Comparison of ENCODE assay signal across 14 cellular contexts in the genomic region with DNA sequence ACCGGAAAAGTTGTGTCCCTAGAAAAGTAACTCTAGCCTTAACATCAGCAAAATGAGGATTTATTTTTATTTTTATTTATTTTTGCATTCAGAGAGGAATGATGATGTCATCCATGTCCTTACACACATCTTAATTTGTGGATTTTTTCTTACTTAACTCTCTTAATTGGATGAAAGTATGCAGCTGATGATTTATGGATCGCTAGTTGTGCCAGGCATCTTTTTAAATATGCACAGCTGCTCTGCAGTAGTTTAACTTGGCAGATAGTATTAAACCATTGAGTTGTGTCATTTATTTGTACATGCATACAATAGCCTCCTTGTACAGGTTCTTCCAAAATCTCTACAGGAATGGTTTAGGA. TPM values are rescaled to one million over a fixed set of nuclear protein-coding genes. Genes with fewer than 3 reads are reported as not detected.
DNase-seq lines count a peak whose midpoint lies in the region; ATAC-seq and TF ChIP-seq lines count a peak whose summit lies in the region.
"Had no signal": no experiment of that assay in that cellular context is flagged by ENCODE, and none has a peak within 500 bp of the region (broad histone marks: within the 10 kb centered on the region; RNA-seq: fewer than 3 reads in every experiment).

No MANE protein-coding gene starts in this region.

- BruUV-seq in IMR-90 (replicated peaks; lab: Mats Ljungman, UMichigan) = no TSS peak

- peaks cover 3% of the 10 kb centered on the region; the same call in 1 of the 2 replicates for H3K9me1 ChIP-seq in IMR-90 (ENCODE audit: insufficient read depth, low read length)

- H4K8ac ChIP-seq in IMR-90 (ENCODE audit: low read depth in 2 of 2, low read length in 2 of 2) = no peak overlapping the region

- no peak for TF ChIP-seq POLR2A in IMR-90 (IDR thresholded peaks at IDR 0.05; ENCODE audit: low read depth, low read length)

- H4K20me1 ChIP-seq in IMR-90 (ENCODE audit: insufficient read depth, low read length) = no peaks in the 10 kb centered on the region

- H2BK5ac ChIP-seq in IMR-90 (ENCODE audit: low read depth, low read length, poor library complexity, severe bottlenecking) = no peak overlapping the region

- H3K4me1 Mint-ChIP-seq in activated T-cell treated with anti-CD3 and anti-CD28 coated beads, Interleukin-2, amount 50 U/mL, for 24 hours (ENCODE audit: low read depth) = peaks cover 9% of the 10 kb centered on the region

- no CpG with 5 or more reads among the region's 2 CpGs for WGBS in IMR-90 (ENCODE audit: extremely low coverage in 2 of 2, insufficient read length in 1 of 2), 2 experiments

- H3K4me3 Mint-ChIP-seq in activated T-cell treated with anti-CD3 and anti-CD28 coated beads, Interleukin-2, amount 50 U/mL, for 24 hours = no peak overlapping the region
- H3K4me3 Mint-ChIP-seq: activated naive CD8-positive, alpha-beta T cell; T-helper 2 cell treated with Interferon-gamma antibody and Interleukin-4, amounts not matched to agents 5 μg/mL and 100 μg/mL, for 36 hours had no signal

- TF ChIP-seq CTCF in IMR-90 (conservative IDR thresholded peaks at IDR 0.05; ENCODE audit: low read depth, low read length) (no peak), foreskin fibroblast (IDR thresholded peaks at IDR 0.05; ENCODE audit: low read depth, low read length) (no peak)

- no peaks in the 10 kb centered on the region for H3K36me3 ChIP-seq in IMR-90 (ENCODE audit: control insufficient read depth, insufficient read depth, low read length)
- H3K36me3 ChIP-seq: lower lobe of right lung had no signal

- CTCF ChIA-PET in IMR-90 (lab: Yijun Ruan, JAX) = no interaction called here

- H2BK120ac ChIP-seq in IMR-90 (ENCODE audit: low read depth, low read length) = no peak overlapping the region

- H2BK15ac ChIP-seq in IMR-90 (ENCODE audit: low read depth, low read length) = no peak overlapping the region

- no peak overlapping the region for H4K91ac ChIP-seq in IMR-90 (ENCODE audit: insufficient read depth, low read depth, low read length)

- H3K4me2 ChIP-seq in IMR-90 (ENCODE audit: low read depth, low read length) = no peak overlapping the region; the same call in 1 of the 2 replicates
- H3K4me2 ChIP-seq: PC-9 had no signal

- no peak overlapping the region; the same call in 1 of the 2 replicates for H3K27ac ChIP-seq in IMR-90 (ENCODE audit: insufficient read depth, low read length)
- H3K27ac ChIP-seq: C4-2B, lower lobe of right lung, PC-9 had no signal

- ATAC-seq in IMR-90 (ENCODE audit: low read depth) = peak; percentile 71
- no peak for ATAC-seq in HG03280 (IDR thresholded peaks at IDR 0.05; ENCODE audit: unreplicated experiment)
- ATAC-seq: lower lobe of right lung had no signal

- H3K79me1 ChIP-seq in IMR-90 (ENCODE audit: low read depth in 1 of 2, low read length in 2 of 2) = no peaks in the 10 kb centered on the region

- H3K9me3 ChIP-seq in IMR-90 (ENCODE audit: control insufficient read depth, insufficient read depth, low read length) = no peaks in the 10 kb centered on the region
- H3K9me3 ChIP-seq: lower lobe of right lung had no signal

- TF ChIP-seq RAD21 in IMR-90 (IDR thresholded peaks at IDR 0.05; ENCODE audit: low read length) = no peak

- H3K4me3 ChIP-seq in IMR-90 (ENCODE audit: insufficient read depth, low read depth, low read length) (no peak overlapping the region), foreskin fibroblast (ENCODE audit: low read depth in 1 of 2, low read length in 2 of 2) (no peak overlapping the region)
- H3K4me3 ChIP-seq: lower lobe of right lung, PC-9 had no signal

- no peak overlapping the region for H2AK5ac ChIP-seq in IMR-90 (ENCODE audit: low read depth, low read length)

- no peak overlapping the region for H3K14ac ChIP-seq in IMR-90 (replicated peaks; ENCODE audit: low read depth, low read length)

- no peak overlapping the region for H3K56ac ChIP-seq in IMR-90 (ENCODE audit: extremely low read depth, insufficient read depth, low read length)

- no peak overlapping the region for H3K9ac ChIP-seq in IMR-90 (ENCODE audit: low read depth, low read length)

- intact Hi-C loops in IMR-90 (cut with micrococcal nuclease) = loop anchor here (1.0 kb wide), 1 partner anchor 589 kb away; no protein-coding TSS in a partner anchor

- no peak overlapping the region for H3K18ac ChIP-seq in IMR-90 (ENCODE audit: low read depth, low read length)

- no peaks in the 10 kb centered on the region for H3K36me3 Mint-ChIP-seq in activated T-cell treated with anti-CD3 and anti-CD28 coated beads, Interleukin-2, amount 50 U/mL, for 24 hours (ENCODE audit: low read depth)
- H3K36me3 Mint-ChIP-seq: activated naive CD8-positive, alpha-beta T cell had no signal

- H2AK9ac ChIP-seq in IMR-90 (replicated peaks; ENCODE audit: low read depth, low read length, poor library complexity) = no peak overlapping the region

- H4K5ac ChIP-seq in IMR-90 (ENCODE audit: low read depth, low read length) = no peak overlapping the region

- no peaks in the 10 kb centered on the region for H3K27me3 Mint-ChIP-seq in activated T-cell treated with anti-CD3 and anti-CD28 coated beads, Interleukin-2, amount 50 U/mL, for 24 hours
- H3K27me3 Mint-ChIP-seq: activated naive CD8-positive, alpha-beta T cell had no signal

- no peak overlapping the region for H3K27ac Mint-ChIP-seq in activated T-cell treated with anti-CD3 and anti-CD28 coated beads, Interleukin-2, amount 50 U/mL, for 24 hours
- H3K27ac Mint-ChIP-seq: activated naive CD8-positive, alpha-beta T cell; T-helper 2 cell treated with Interferon-gamma antibody and Interleukin-4, amounts not matched to agents 5 μg/mL and 100 μg/mL, for 36 hours had no signal

- POLR2A ChIA-PET in IMR-90 (lab: Charles Lee; ENCODE audit: unreplicated experiment) = no interaction called here

- no peaks in the 10 kb centered on the region for H3K27me3 ChIP-seq in IMR-90 (ENCODE audit: control insufficient read depth, insufficient read depth, low read length)

- H3K9me3 Mint-ChIP-seq in activated T-cell treated with anti-CD3 and anti-CD28 coated beads, Interleukin-2, amount 50 U/mL, for 24 hours = no peaks in the 10 kb centered on the region
- H3K9me3 Mint-ChIP-seq: T-helper 2 cell treated with Interferon-gamma antibody and Interleukin-4, amounts not matched to agents 5 μg/mL and 100 μg/mL, for 36 hours had no signal

- peaks cover 8% of the 10 kb centered on the region; the same call in 1 of the 2 replicates for H3K4me1 ChIP-seq in IMR-90 (ENCODE audit: control insufficient read depth, insufficient read depth, low read length)
- H3K4me1 ChIP-seq: lower lobe of right lung had no signal

- H2BK20ac ChIP-seq in IMR-90 (ENCODE audit: low read depth, low read length) = no peak overlapping the region

- no peak overlapping the region for H3K4ac ChIP-seq in IMR-90 (ENCODE audit: low read depth, low read length)

- no peak overlapping the region for H2AFZ ChIP-seq in IMR-90 (replicated peaks; ENCODE audit: low read length, poor library complexity)
- H2AFZ ChIP-seq: PC-9 had no signal

- peak; percentile 22 for DNase-seq in AG08395 (ENCODE audit: low spot score)
- peak; percentile 33 for DNase-seq in IMR-90
- peak; percentile 21 for DNase-seq in SK-N-DZ (ENCODE audit: low spot score)
- DNase-seq in foreskin fibroblast = peak; percentile 32 to 64
- no peak for DNase-seq in cortex of kidney (lab: John Stamatoyannopoulos, UW)
- DNase-seq in stimulated activated CD4-positive, alpha-beta T cell treated with anti-CD3 and anti-CD28 coated beads, Interleukin-2, amount 100 ng/mL, for 48 hours = no peak
- DNase-seq in activated T-cell treated with anti-CD3 and anti-CD28 coated beads, Interleukin-2, amount 50 U/mL, for 24 hours = no peak
- DNase-seq: lower lobe of right lung, PC-9 had no signal

- dilution Hi-C loops in IMR-90 (cut with HindIII; ENCODE audit: low sequenced_read_pairs, unreplicated experiment) = no loop called here

- in situ Hi-C loops in IMR-90 (cut with MboI; ENCODE audit: low sequenced_read_pairs) = no loop called here

- H3K23ac ChIP-seq in IMR-90 (ENCODE audit: low read depth, low read length) = no peak overlapping the region

TF ChIP-seq in IMR-90, 13 proteins besides CTCF, POLR2A, EP300 and RAD21 (continues in another document):
- no peak for TF ChIP-seq MAZ (IDR thresholded peaks at IDR 0.05; ENCODE audit: borderline replicate concordance, low read depth, low read length)
- TF ChIP-seq MXI1 (IDR thresholded peaks at IDR 0.05; ENCODE audit: borderline replicate concordance, low read depth, low read length) = no peak
- no peak for TF ChIP-seq ELK1 (IDR thresholded peaks at IDR 0.05; ENCODE audit: borderline replicate concordance, low read depth, low read length)
- TF ChIP-seq RCOR1 (IDR thresholded peaks at IDR 0.05; ENCODE audit: insufficient replicate concordance, low read length) = no peak
- TF ChIP-seq MAFK (IDR thresholded peaks at IDR 0.05; ENCODE audit: low read depth, low read length) = no peak
- TF ChIP-seq FOS (IDR thresholded peaks at IDR 0.05; ENCODE audit: low read depth, low read length) = no peak
- no peak for TF ChIP-seq BHLHE40 (IDR thresholded peaks at IDR 0.05; ENCODE audit: low read depth, low read length)
- no peak for TF ChIP-seq RFX5 (IDR thresholded peaks at IDR 0.05; ENCODE audit: low read depth, low read length)
- no peak for TF ChIP-seq CHD1 (IDR thresholded peaks at IDR 0.05; ENCODE audit: low read depth, low read length)
- no peak for TF ChIP-seq NFE2L2 (IDR thresholded peaks at IDR 0.05; ENCODE audit: low read depth, low read length)
- TF ChIP-seq, protein P1, sequence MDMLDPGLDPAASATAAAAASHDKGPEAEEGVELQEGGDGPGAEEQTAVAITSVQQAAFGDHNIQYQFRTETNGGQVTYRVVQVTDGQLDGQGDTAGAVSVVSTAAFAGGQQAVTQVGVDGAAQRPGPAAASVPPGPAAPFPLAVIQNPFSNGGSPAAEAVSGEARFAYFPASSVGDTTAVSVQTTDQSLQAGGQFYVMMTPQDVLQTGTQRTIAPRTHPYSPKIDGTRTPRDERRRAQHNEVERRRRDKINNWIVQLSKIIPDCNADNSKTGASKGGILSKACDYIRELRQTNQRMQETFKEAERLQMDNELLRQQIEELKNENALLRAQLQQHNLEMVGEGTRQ (IDR thresholded peaks at IDR 0.05; ENCODE audit: low read depth, low read length) = no peak

RNA-seq across cellular contexts. Expression of gene SCRG1, which starts 49.6 kb away (rescaled TPM):
- total RNA-seq in IMR-90 (2012; rRNA removed) = under 0.01 TPM in 2 replicates
- polyA plus RNA-seq in IMR-90 (2012; rRNA removed) = 0.22 and 0.23 TPM in 2 replicates
- 0.02 and 0.12 TPM in 2 replicates for polyA plus RNA-seq in IMR-90 (2012; cell fraction: cytosol; rRNA removed)
- 0.01 and 0.15 TPM in 2 replicates for polyA plus RNA-seq in IMR-90 (2012; cell fraction: nucleus; rRNA removed; ENCODE audit: low replicate concordance)
- polyA plus RNA-seq in SK-N-DZ (2014; cell fraction: cytosol; rRNA removed) = 0.03 and 0.10 TPM in 2 replicates
- polyA plus RNA-seq in SK-N-DZ (2014; cell fraction: nucleus; rRNA removed) = 0.06 and 0.18 TPM in 2 replicates
- total RNA-seq: activated CD8-positive, alpha-beta memory T cell treated with anti-CD3 and anti-CD28 coated beads for 36 hours; PC-9 had no signal

Comparison
In these comparisons a context has a peak if more than half of its experiments do, and no peak if none do; other contexts are left out.
1. DNase-seq: peak in AG08395 (single experiment), IMR-90 (single experiment), SK-N-DZ (single experiment) and foreskin fibroblast (2 of 2); none in cortex of kidney (single experiment), stimulated activated CD4-positive, alpha-beta T cell treated with anti-CD3 and anti-CD28 coated beads, Interleukin-2, amount 100 ng/mL, for 48 hours (0 of 2) and activated T-cell treated with anti-CD3 and anti-CD28 coated beads, Interleukin-2, amount 50 U/mL, for 24 hours (single experiment).